ENCODE assay signal across 20 cellular contexts in genomic region chr3:125386811-125387210, GRCh38. TPM values are rescaled to one million over a fixed set of nuclear protein-coding genes. Genes with fewer than 3 reads are reported as not detected.
DNase-seq lines count a peak whose midpoint lies in the region; ATAC-seq, FAIRE-seq and TF ChIP-seq lines count a peak whose summit lies in the region.
"Had no signal": no experiment of that assay in that cellular context is flagged by ENCODE, and none has a peak within 500 bp of the region (broad histone marks: within the 10 kb centered on the region; RNA-seq: fewer than 3 reads in every experiment).

No MANE protein-coding gene starts in this region.

- intact Hi-C loops in HepG2 (cut with micrococcal nuclease; ENCODE audit: unreplicated experiment) (no loop called here), upper lobe of right lung (cut with DNase I) (no loop called here), psoas muscle (cut with DNase I) (no loop called here)

- H3K9me3 ChIP-seq in AG04450 (ENCODE audit: control insufficient read depth, insufficient read depth, low read length) (no peaks in the 10 kb centered on the region), HUES48 (ENCODE audit: control insufficient read depth, insufficient read depth, low read length) (no peaks in the 10 kb centered on the region), HepG2 (ENCODE audit: low read length) (no peaks in the 10 kb centered on the region), upper lobe of right lung (no peaks in the 10 kb centered on the region), psoas muscle (no peaks in the 10 kb centered on the region)

- peak overlapping the region; percentile 76 for H2AFZ ChIP-seq in HepG2 (ENCODE audit: low read length)

- no TSS peak for BruUV-seq in HepG2 (replicated peaks; lab: Mats Ljungman, UMichigan)

- H3K27ac ChIP-seq in AG04450 (ENCODE audit: low read depth, low read length), result peak overlapping the region; percentile 42
- peak overlapping the region; percentile 60 for H3K27ac ChIP-seq in HUES48 (ENCODE audit: low read depth, low read length)
- no peak overlapping the region for H3K27ac ChIP-seq in HepG2 (ENCODE audit: extremely low read length, insufficient read depth, low read length)
- no peak overlapping the region for H3K27ac ChIP-seq in upper lobe of right lung
- H3K27ac ChIP-seq in psoas muscle, result no peak overlapping the region
- H3K27ac ChIP-seq: KMS-11, SJCRH30 had no signal

- H3K9ac ChIP-seq in HUES48 (ENCODE audit: low read depth, low read length), result no peak overlapping the region
- H3K9ac ChIP-seq in HepG2 (ENCODE audit: insufficient read depth, low read depth, low read length), result no peak overlapping the region
- H3K9ac ChIP-seq: KMS-11 had no signal

- POLR2A ChIA-PET in AG04450 (lab: Yijun Ruan, JAX), result no interaction called here
- POLR2A ChIA-PET in HepG2 (lab: Yijun Ruan, JAX), result interaction anchor here (2.2 kb wide), 1 partner anchor 11 kb away, joined by 4 read pairs; the partner anchor contains the start of gene ZNF148

- H3K4me1 ChIP-seq in HUES48 (ENCODE audit: control insufficient read depth, insufficient read depth, low read length), result peaks cover 6% of the 10 kb centered on the region; the same call in 1 of the 2 replicates
- H3K4me1 ChIP-seq in HepG2 (ENCODE audit: insufficient read depth, low read length), result peaks cover 54% of the 10 kb centered on the region
- no peaks in the 10 kb centered on the region for H3K4me1 ChIP-seq in upper lobe of right lung
- no peaks in the 10 kb centered on the region for H3K4me1 ChIP-seq in psoas muscle
- H3K4me1 ChIP-seq: SJCRH30 had no signal

- ATAC-seq in HepG2 (peak; percentile 42), upper lobe of right lung (no peak), psoas muscle (no peak)

- no peak for TF ChIP-seq POLR2A in HepG2 (IDR thresholded peaks at IDR 0.05; ENCODE audit: insufficient read depth in 1 of 2, low read depth in 2 of 2, low read length in 2 of 2)

- in situ Hi-C loops in HepG2 (cut with HindIII; ENCODE audit: extremely low pct_ligation_motif_present, low pct_unique_long_range_greater_than_20kb), result no loop called here

- FAIRE-seq in HepG2 (lab: Jason Lieb, UNC), result no peak

- TF ChIP-seq CTCF in AG04450 (IDR thresholded peaks at IDR 0.05; ENCODE audit: low read depth, low read length) (no peak), choroid plexus epithelial cell (conservative IDR thresholded peaks at IDR 0.05; ENCODE audit: low read depth, low read length) (no peak), HepG2 (CRISPR knock-in tag; IDR thresholded peaks at IDR 0.05) (no peak), upper lobe of right lung (IDR thresholded peaks at IDR 0.05) (no peak), psoas muscle (IDR thresholded peaks at IDR 0.05) (no peak)

- no peaks in the 10 kb centered on the region for H3K27me3 ChIP-seq in AG04450 (ENCODE audit: control insufficient read depth, insufficient read depth, low read length)
- H3K27me3 ChIP-seq in HUES48 (ENCODE audit: control insufficient read depth, insufficient read depth, low read length), result no peaks in the 10 kb centered on the region
- H3K27me3 ChIP-seq in HepG2 (ENCODE audit: control insufficient read depth in 1 of 2, insufficient read depth in 2 of 2, low read length in 2 of 2), result no peaks in the 10 kb centered on the region
- H3K27me3 ChIP-seq in upper lobe of right lung, result no peaks in the 10 kb centered on the region
- peaks cover 0 to 3% (median 0%) of the 10 kb centered on the region in 3 donors for H3K27me3 ChIP-seq in psoas muscle (ENCODE audit: insufficient read depth in 3 of 3, low read length in 2 of 3)
- H3K27me3 ChIP-seq: SJCRH30 had no signal

- TF ChIP-seq RAD21 in HepG2 (CRISPR knock-in tag; IDR thresholded peaks at IDR 0.05), result no peak

- no peak overlapping the region for H3K4me3 ChIP-seq in AG04450 (ENCODE audit: low read depth, low read length)
- H3K4me3 ChIP-seq in HUES48 (ENCODE audit: low read depth, low read length), result no peak overlapping the region
- no peak overlapping the region for H3K4me3 ChIP-seq in choroid plexus epithelial cell (ENCODE audit: low read depth, low read length)
- no peak overlapping the region for H3K4me3 ChIP-seq in HepG2 (replicated peaks in 1 of 3; ENCODE audit: insufficient read depth in 1 of 3, low read depth in 2 of 3, low read length in 3 of 3)
- no peak overlapping the region for H3K4me3 ChIP-seq in upper lobe of right lung
- H3K4me3 ChIP-seq in psoas muscle, result no peak overlapping the region
- H3K4me3 ChIP-seq: SJCRH30 had no signal

- CTCF ChIA-PET in AG04450 (lab: Charles Lee) (no interaction called here), HepG2 (lab: Yijun Ruan, JAX; ENCODE audit: low intra/inter-chr PET ratio, low total read pairs) (no interaction called here)

- TF ChIP-seq EP300 in HepG2 (IDR thresholded peaks at IDR 0.05; ENCODE audit: low read depth in 2 of 2, low read length in 2 of 2), result no peak
- TF ChIP-seq EP300 in HepG2 (CRISPR knock-in tag; IDR thresholded peaks at IDR 0.05; ENCODE audit: borderline replicate concordance), result no peak

- no peaks in the 10 kb centered on the region for H3K79me2 ChIP-seq in HepG2 (ENCODE audit: insufficient read depth, low read length)

- no peaks in the 10 kb centered on the region for H4K20me1 ChIP-seq in HepG2 (ENCODE audit: insufficient read depth, low read length)

- peak overlapping the region; percentile 63 for H3K4me2 ChIP-seq in HepG2 (ENCODE audit: low read depth, low read length)
- H3K4me2 ChIP-seq: KMS-11 had no signal

- DNase-seq in AG04450 (ENCODE audit: low read depth, low spot score) (no peak), choroid plexus epithelial cell (ENCODE audit: low read depth) (peak; percentile 83), HepG2 (ENCODE audit: low spot score) (no peak), NOMO-1 treated with dmso at 0.1 percent for 144 hours (lab: John Stamatoyannopoulos, UW; ENCODE audit: unreplicated experiment) (no peak), upper lobe of right lung (no peak), NCI-H1092 treated with DMSO at 0.1 percent for 48 hours (lab: John Stamatoyannopoulos, UW) (no peak), psoas muscle (no peak)
- DNase-seq: activated naive CD4-positive, alpha-beta T cell treated with anti-CD3 and anti-CD28 coated beads, Interleukin-2, amount 50 U/mL, for 16 hours; Calu3; central memory CD4-positive, alpha-beta T cell; GF-D8; head of caudate nucleus; islet precursor cell; NCI-H1694 treated with DMSO at 0.1 percent for 48 hours; NCI-H446 treated with DMSO at 0.1 percent for 48 hours; occipital lobe; SJCRH30; stimulated activated naive CD4-positive, alpha-beta T cell treated with Interleukin-2 at 50 U/mL for 16 hours had no signal

- H3K36me3 ChIP-seq in HUES48 (ENCODE audit: control insufficient read depth, insufficient read depth, low read length) (no peaks in the 10 kb centered on the region), HepG2 (replicated peaks in 1 of 2; ENCODE audit: control insufficient read depth in 1 of 2, insufficient read depth in 2 of 2, low read length in 2 of 2) (no peaks in the 10 kb centered on the region), upper lobe of right lung (no peaks in the 10 kb centered on the region), psoas muscle (ENCODE audit: insufficient read depth in 1 of 2, low read depth in 1 of 2) (no peaks in the 10 kb centered on the region)
- H3K36me3 ChIP-seq: SJCRH30 had no signal

- 2% methylated on average over 4 of the region's 4 CpGs for WGBS in HepG2 (ENCODE audit: low lambda C conversion rate)
- 74 to 80% (median 74%) methylated on average over 4 of the region's 4 CpGs for WGBS in psoas muscle, 3 donors

TF ChIP-seq in HepG2, 621 proteins besides CTCF, POLR2A, EP300 and RAD21 (continues in another document):
- no peak for TF ChIP-seq NFE2L1 (CRISPR knock-in tag; IDR thresholded peaks at IDR 0.05; ENCODE audit: borderline replicate concordance)
- no peak for TF ChIP-seq NCOA2 (CRISPR knock-in tag; IDR thresholded peaks at IDR 0.05)
- no peak for TF ChIP-seq ZNF138 (CRISPR knock-in tag; IDR thresholded peaks at IDR 0.05; ENCODE audit: low read depth)
- TF ChIP-seq MIER2 (CRISPR knock-in tag; IDR thresholded peaks at IDR 0.05), result no peak
- no peak for TF ChIP-seq JARID2 (CRISPR knock-in tag; IDR thresholded peaks at IDR 0.05; ENCODE audit: insufficient replicate concordance)
- no peak for TF ChIP-seq SIN3A (IDR thresholded peaks at IDR 0.05; ENCODE audit: borderline replicate concordance, low read depth, low read length)
- no peak for TF ChIP-seq RBM39 (IDR thresholded peaks at IDR 0.05; ENCODE audit: low read depth, low read length, poor library complexity, severe bottlenecking)
- TF ChIP-seq ZNF577 (CRISPR knock-in tag; IDR thresholded peaks at IDR 0.05; ENCODE audit: borderline replicate concordance, low read depth), result no peak

RNA-seq across cellular contexts. Expression of gene ZNF148, which starts 11.7 kb away (rescaled TPM):
- 30.9 and 43.5 TPM in 2 replicates for polyA plus RNA-seq in AG04450 (2011; rRNA removed)
- 60.7 and 117 TPM in 2 replicates for polyA minus RNA-seq in AG04450 (2011; rRNA and poly(A)+ RNA removed)
- total RNA-seq in HepG2 (2016; rRNA removed; fragmentation: Illumina TruSeq; extraction: Trizol), result 33.9 and 36.1 TPM in 2 replicates
- total RNA-seq in HepG2 (2016; cell fraction: cytosol; rRNA removed; fragmentation: Illumina TruSeq; extraction: Trizol; ENCODE audit: low read depth), result 162 and 189 TPM in 2 replicates
- 30.8 and 31.4 TPM in 2 replicates for total RNA-seq in HepG2 (2016; cell fraction: insoluble cytoplasmic fraction; rRNA removed; fragmentation: Illumina TruSeq; extraction: Trizol)
- total RNA-seq in HepG2 (2016; cell fraction: membrane; rRNA removed; fragmentation: Illumina TruSeq; extraction: Trizol), result 58.8 and 62.0 TPM in 2 replicates
- 23.0 and 30.4 TPM in 2 replicates for total RNA-seq in HepG2 (2016; cell fraction: nucleus; rRNA removed; fragmentation: Illumina TruSeq; extraction: Trizol)
- polyA plus RNA-seq in HepG2 (2011; rRNA removed), result 8.2 and 10.6 TPM in 2 replicates
- polyA plus RNA-seq in HepG2 (2011; cell fraction: cytosol; rRNA removed), result 4.0 and 6.0 TPM in 2 replicates
- polyA plus RNA-seq in HepG2 (2011; cell fraction: nucleus; rRNA removed), result 5.9 TPM in 2 replicates
- 7.7 and 10.0 TPM in 2 replicates for polyA plus RNA-seq in HepG2 (2012)
- polyA plus RNA-seq in HepG2 (2016; cell fraction: cytosol; fragmentation: Illumina TruSeq; extraction: Trizol; ENCODE audit: low read depth), result 0.40 and 0.43 TPM in 2 replicates
- polyA plus RNA-seq in HepG2 (2016; cell fraction: insoluble cytoplasmic fraction; fragmentation: Illumina TruSeq; extraction: Trizol; ENCODE audit: low read depth), result 11.5 and 14.1 TPM in 2 replicates
- polyA plus RNA-seq in HepG2 (2016; cell fraction: membrane; fragmentation: Illumina TruSeq; extraction: Trizol; ENCODE audit: low read depth), result 1.4 and 1.5 TPM in 2 replicates
- polyA plus RNA-seq in HepG2 (2016; cell fraction: nucleus; fragmentation: Illumina TruSeq; extraction: Trizol; ENCODE audit: insufficient read depth, low read depth), result 10.4 and 11.0 TPM in 2 replicates
- 14.6 and 32.0 TPM in 2 replicates for polyA minus RNA-seq in HepG2 (2011; rRNA and poly(A)+ RNA removed; ENCODE audit: low replicate concordance)
- 25.8 and 28.3 TPM in 2 replicates for polyA minus RNA-seq in HepG2 (2011; cell fraction: cytosol; rRNA and poly(A)+ RNA removed)
- 52.4 and 54.6 TPM in 2 replicates for polyA minus RNA-seq in HepG2 (2011; cell fraction: nucleus; rRNA and poly(A)+ RNA removed)
- total RNA-seq in upper lobe of right lung, result 47.5 TPM
- total RNA-seq in psoas muscle, result 10 to 100 TPM; 22.7 to 29.8 (median 27.8) TPM
- 10 to 100 TPM in 1 of 3 donors, 1 to 10 TPM in 2; 3.5 to 13.8 (median 3.7) TPM for polyA plus RNA-seq in psoas muscle

Comparison
In these comparisons a context has a peak if more than half of its experiments do, and no peak if none do; other contexts are left out.
1. H3K27ac ChIP-seq: peak in AG04450 (single experiment) and HUES48 (single experiment); none in HepG2 (single experiment), upper lobe of right lung (single experiment) and psoas muscle (single experiment).